Comparison of ENCODE assay signal across 14 cellular contexts in genomic region chr1:10544239-10544638, GRCh38.
"Had no signal": no experiment of that assay in that cellular context is flagged by ENCODE, and none has a peak within 500 bp of the region (broad histone marks: within the 10 kb centered on the region; RNA-seq: fewer than 3 reads in every experiment).

No MANE protein-coding gene starts in this region.

- H3K36me3 ChIP-seq: brain microvascular endothelial cell, lower lobe of right lung, prostate gland, right atrium auricular region had no signal

- DNase-seq: activated CD4-positive, alpha-beta T cell treated with anti-CD3 and anti-CD28 coated beads, Interleukin-2, amount 10 ng/mL, durations not matched to agents 24 days and 14 days; activated CD4-positive, CD25-positive, alpha-beta regulatory T cell; activated gamma-delta T cell treated with Interleukin-2 at 50 U/mL for 16 hours; activated T-cell treated with anti-CD3 and anti-CD28 coated beads, Interleukin-2, amount 50 U/mL, for 72 hours; aorta; brain microvascular endothelial cell; lower lobe of right lung; stimulated activated CD4-positive, alpha-beta T cell treated with anti-CD3 and anti-CD28 coated beads, Interleukin-2, amount 100 ng/mL, for 24 hours; testis; upper lobe of left lung had no signal

- H3K27me3 ChIP-seq: brain microvascular endothelial cell, right atrium auricular region, testis, upper lobe of left lung had no signal

- H3K27ac ChIP-seq: brain microvascular endothelial cell, coronary artery, lower lobe of right lung, prostate gland, right atrium auricular region, SK-N-MC, testis, upper lobe of left lung had no signal

- H3K9me3 Mint-ChIP-seq: activated CD4-positive, alpha-beta T cell treated with anti-CD3 and anti-CD28 coated beads, Interleukin-2, amount 10 ng/mL, durations not matched to agents 24 days and 14 days; activated T-cell treated with anti-CD3 and anti-CD28 coated beads, Interleukin-2, amount 50 U/mL, for 72 hours had no signal

- H3K27me3 Mint-ChIP-seq: activated CD4-positive, alpha-beta T cell treated with anti-CD3 and anti-CD28 coated beads, Interleukin-2, amount 10 ng/mL, durations not matched to agents 24 days and 14 days had no signal

- ATAC-seq: activated T-cell treated with anti-CD3 and anti-CD28 coated beads, Interleukin-2, amount 50 U/mL, for 72 hours; lower lobe of right lung had no signal

- H3K4me3 ChIP-seq: coronary artery, lower lobe of right lung, prostate gland, right atrium auricular region, SK-N-MC, testis, upper lobe of left lung had no signal

- H3K27ac Mint-ChIP-seq: activated CD4-positive, alpha-beta T cell treated with anti-CD3 and anti-CD28 coated beads, Interleukin-2, amount 10 ng/mL, durations not matched to agents 24 days and 14 days; activated T-cell treated with anti-CD3 and anti-CD28 coated beads, Interleukin-2, amount 50 U/mL, for 72 hours had no signal

- H3K4me1 ChIP-seq: prostate gland had no signal

- H3K9me3 ChIP-seq: lower lobe of right lung, prostate gland, right atrium auricular region, testis, upper lobe of left lung had no signal

- H3K4me3 Mint-ChIP-seq: activated CD4-positive, alpha-beta T cell treated with anti-CD3 and anti-CD28 coated beads, Interleukin-2, amount 10 ng/mL, durations not matched to agents 24 days and 14 days; activated T-cell treated with anti-CD3 and anti-CD28 coated beads, Interleukin-2, amount 50 U/mL, for 72 hours had no signal
